In genomic region chr1:226404063-226404903, GRCh38 we compare ENCODE assay signal across 10 cellular contexts. TPM values are rescaled to one million over a fixed set of nuclear protein-coding genes. Genes with fewer than 3 reads are reported as not detected.
DNase-seq lines count a peak whose midpoint lies in the region; ATAC-seq, FAIRE-seq and TF ChIP-seq lines count a peak whose summit lies in the region.
"Had no signal": no experiment of that assay in that cellular context is flagged by ENCODE, and none has a peak within 500 bp of the region (broad histone marks: within the 10 kb centered on the region; RNA-seq: fewer than 3 reads in every experiment).

No MANE protein-coding gene starts in this region.

- H3K27me3 Mint-ChIP-seq in CD4-positive, alpha-beta T cell: no peaks in the 10 kb centered on the region
- no peaks in the 10 kb centered on the region for H3K27me3 Mint-ChIP-seq in activated CD8-positive, alpha-beta T cell treated with anti-CD3 and anti-CD28 coated beads, Interleukin-2, amount 10 ng/mL, durations not matched to agents 7 days and 5 days (ENCODE audit: low read depth)

- H3K4me1 ChIP-seq in kidney (ENCODE audit: control insufficient read depth in 1 of 2, insufficient read depth in 1 of 2, low read depth in 1 of 2, low read length in 2 of 2) (peaks cover 12 to 21% of the 10 kb centered on the region in 2 donors), colonic mucosa (peaks cover 13% of the 10 kb centered on the region)

- ATAC-seq in CD4-positive, alpha-beta T cell (ENCODE audit: poor library complexity): no peak
- ATAC-seq in activated CD8-positive, alpha-beta T cell treated with anti-CD3 and anti-CD28 coated beads, Interleukin-2, amount 10 ng/mL, durations not matched to agents 7 days and 5 days: no peak
- no peak for ATAC-seq in GM21367 (IDR thresholded peaks at IDR 0.05; ENCODE audit: unreplicated experiment)
- ATAC-seq in GM21390 (IDR thresholded peaks at IDR 0.05; ENCODE audit: unreplicated experiment): no peak
- ATAC-seq: Panc1 had no signal

- POLR2A ChIA-PET in CD4-positive, alpha-beta T cell (lab: Charles Lee): interaction anchor here (0.7 to 6.3 kb wide), 5 partner anchors 18 to 535 kb away, joined by 3 to 102 read pairs (median 4); partner anchors contain the start of genes COQ8A and LIN9
- POLR2A ChIA-PET in activated CD8-positive, alpha-beta T cell treated with anti-CD3 and anti-CD28 coated beads, Interleukin-2, amount 10 ng/mL, durations not matched to agents 7 days and 5 days (lab: Charles Lee): interaction anchor here (0.8 kb wide), 1 partner anchor 95 kb away, joined by 4 read pairs; the partner anchor contains the start of gene LIN9

- no peak for FAIRE-seq in kidney (lab: Jason Lieb, UNC)

- no peaks in the 10 kb centered on the region for H3K9me3 ChIP-seq in CD4-positive, alpha-beta T cell (ENCODE audit: control insufficient read depth, low read length)
- H3K9me3 ChIP-seq in kidney (ENCODE audit: control insufficient read depth in 1 of 2, low read length in 2 of 2) (no peaks in the 10 kb centered on the region), colonic mucosa (no peaks in the 10 kb centered on the region)

- H3K27ac Mint-ChIP-seq in CD4-positive, alpha-beta T cell: peak overlapping the region; percentile 26
- H3K27ac Mint-ChIP-seq in activated CD8-positive, alpha-beta T cell treated with anti-CD3 and anti-CD28 coated beads, Interleukin-2, amount 10 ng/mL, durations not matched to agents 7 days and 5 days: peak overlapping the region; percentile 60

- H3K9ac ChIP-seq in kidney (ENCODE audit: low read length in 2 of 2): no peak overlapping the region
- H3K9ac ChIP-seq in colonic mucosa (ENCODE audit: low read depth in 2 of 2, low read length in 2 of 2): no peak overlapping the region

- CTCF ChIA-PET in CD4-positive, alpha-beta T cell (lab: Charles Lee): no interaction called here
- CTCF ChIA-PET in activated CD8-positive, alpha-beta T cell treated with anti-CD3 and anti-CD28 coated beads, Interleukin-2, amount 10 ng/mL, durations not matched to agents 7 days and 5 days (lab: Charles Lee): interaction anchor here (0.7 to 6.6 kb wide), 8 partner anchors 9 to 340 kb away, joined by 3 to 60 read pairs (median 4); no protein-coding TSS in a partner anchor

- H3K27ac ChIP-seq in CD4-positive, alpha-beta T cell (ENCODE audit: low read depth, low read length): no peak overlapping the region
- H3K27ac ChIP-seq in kidney (ENCODE audit: low read depth in 2 of 2, low read length in 2 of 2) (no peak overlapping the region), colonic mucosa (no peak overlapping the region)

- peaks cover 71% of the 10 kb centered on the region for H3K36me3 Mint-ChIP-seq in CD4-positive, alpha-beta T cell (ENCODE audit: low read depth)
- peaks cover 45% of the 10 kb centered on the region for H3K36me3 Mint-ChIP-seq in activated CD8-positive, alpha-beta T cell treated with anti-CD3 and anti-CD28 coated beads, Interleukin-2, amount 10 ng/mL, durations not matched to agents 7 days and 5 days (ENCODE audit: low read depth)

- no peaks in the 10 kb centered on the region for H3K27me3 ChIP-seq in CD4-positive, alpha-beta T cell (ENCODE audit: control insufficient read depth, insufficient read depth, low read length)
- no peaks in the 10 kb centered on the region for H3K27me3 ChIP-seq in colonic mucosa

- peak overlapping the region; percentile 98 for H3K4me3 Mint-ChIP-seq in CD4-positive, alpha-beta T cell
- no peak overlapping the region for H3K4me3 Mint-ChIP-seq in activated CD8-positive, alpha-beta T cell treated with anti-CD3 and anti-CD28 coated beads, Interleukin-2, amount 10 ng/mL, durations not matched to agents 7 days and 5 days

- intact Hi-C loops in CD4-positive, alpha-beta T cell (cut with DNase I, micrococcal nuclease): loop anchor here in 1 of 2 experiments (10.0 kb wide), 1 partner anchor 279 kb away; no protein-coding TSS in a partner anchor
- intact Hi-C loops in kidney (cut with DNase I) (no loop called here), colonic mucosa (cut with DNase I) (no loop called here)

- no peaks in the 10 kb centered on the region for H3K9me3 Mint-ChIP-seq in CD4-positive, alpha-beta T cell
- H3K9me3 Mint-ChIP-seq in activated CD8-positive, alpha-beta T cell treated with anti-CD3 and anti-CD28 coated beads, Interleukin-2, amount 10 ng/mL, durations not matched to agents 7 days and 5 days (ENCODE audit: insufficient read depth): no peaks in the 10 kb centered on the region

- DNase-seq in CD4-positive, alpha-beta T cell: no peak
- no peak for DNase-seq in GM12864 (ENCODE audit: low read depth)
- no peak for DNase-seq in activated CD8-positive, alpha-beta T cell treated with anti-CD3 and anti-CD28 coated beads, Interleukin-2, amount 10 ng/mL, durations not matched to agents 7 days and 5 days
- DNase-seq in iris pigment epithelial cell (ENCODE audit: low read depth): peak; percentile 36
- DNase-seq in kidney: no peak
- no peak for DNase-seq in colonic mucosa

- no peak for TF ChIP-seq CTCF in CD4-positive, alpha-beta T cell (IDR thresholded peaks at IDR 0.05)
- TF ChIP-seq CTCF in GM12864 (IDR thresholded peaks at IDR 0.05; ENCODE audit: low read depth, low read length, missing control alignments) (no peak), kidney (IDR thresholded peaks at IDR 0.05; ENCODE audit: borderline replicate concordance, extremely low read depth, insufficient read depth) (no peak), colonic mucosa (IDR thresholded peaks at IDR 0.05) (no peak)

- peaks cover 87% of the 10 kb centered on the region for H3K4me1 Mint-ChIP-seq in CD4-positive, alpha-beta T cell (ENCODE audit: low read depth)
- H3K4me1 Mint-ChIP-seq in activated CD8-positive, alpha-beta T cell treated with anti-CD3 and anti-CD28 coated beads, Interleukin-2, amount 10 ng/mL, durations not matched to agents 7 days and 5 days (ENCODE audit: low read depth): peaks cover 46% of the 10 kb centered on the region

- H3K4me3 ChIP-seq in GM12864 (ENCODE audit: low read depth, low read length) (peak overlapping the region; percentile 75), kidney (ENCODE audit: low read length in 2 of 2) (peak overlapping the region in 1 of 2 donors; percentile 8), colonic mucosa (no peak overlapping the region)
- H3K4me3 ChIP-seq: skin epidermis had no signal

- H3K36me3 ChIP-seq in kidney (ENCODE audit: control insufficient read depth in 1 of 2, insufficient read depth in 2 of 2, low read length in 2 of 2) (peaks cover 4 to 22% of the 10 kb centered on the region in 2 donors), colonic mucosa (no peaks in the 10 kb centered on the region)

RNA-seq across cellular contexts. Expression of gene PARP1, which starts 3.6 kb away (rescaled TPM):
- 10 to 100 TPM; 59.3 to 63.6 TPM for total RNA-seq in CD4-positive, alpha-beta T cell
- 100 to 1,000 TPM; 139 to 145 TPM for total RNA-seq in activated CD8-positive, alpha-beta T cell treated with anti-CD3 and anti-CD28 coated beads, Interleukin-2, amount 10 ng/mL, durations not matched to agents 7 days and 5 days
- 71.1 TPM for total RNA-seq in kidney
- polyA plus RNA-seq in kidney (ENCODE audit: insufficient read depth, low read depth, low replicate concordance): 37.9 TPM
- total RNA-seq in colonic mucosa: 10 to 100 TPM; 56.7 to 96.3 TPM
